Comparison of ENCODE assay signal across 14 cellular contexts in the genomic region with DNA sequence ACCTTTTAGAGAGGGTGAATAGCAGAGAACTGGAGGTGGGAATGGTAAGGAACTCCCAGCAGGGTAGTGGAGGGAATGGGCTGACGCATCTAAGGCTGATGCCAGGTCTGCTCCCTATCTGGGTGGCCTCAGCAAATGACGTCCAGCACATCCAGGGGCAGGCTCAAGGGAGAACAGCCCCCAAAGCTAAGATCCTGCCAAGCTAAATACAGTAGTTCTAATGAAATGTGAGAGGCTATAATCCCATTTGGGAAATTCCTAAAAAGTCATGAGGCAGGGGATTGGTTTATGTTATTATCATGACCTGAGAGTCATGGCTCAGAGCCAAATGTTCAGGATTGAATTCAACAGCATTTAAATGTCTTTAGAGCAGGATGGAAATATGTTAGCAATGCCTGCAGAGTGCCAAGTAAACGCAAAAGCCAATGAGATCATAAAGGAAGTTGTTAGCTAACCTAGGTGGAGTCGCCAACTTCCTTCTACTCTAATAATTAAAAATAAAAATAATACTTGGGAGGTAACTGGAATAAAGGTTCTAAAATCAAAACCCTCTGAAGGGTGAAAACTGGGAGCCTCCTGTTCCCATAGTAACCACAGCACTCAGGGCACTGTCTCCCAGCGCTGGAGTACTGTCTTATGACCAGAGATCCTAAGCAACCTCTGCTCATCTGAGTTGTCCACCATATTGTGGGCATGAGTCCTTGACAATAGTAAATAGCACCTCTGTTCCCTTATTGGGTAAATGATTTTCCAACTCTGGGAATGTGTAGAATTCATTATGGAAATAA. TPM values are rescaled to one million over a fixed set of nuclear protein-coding genes. Genes with fewer than 3 reads are reported as not detected.
DNase-seq lines count a peak whose midpoint lies in the region; ATAC-seq, FAIRE-seq and TF ChIP-seq lines count a peak whose summit lies in the region.
"Had no signal": no experiment of that assay in that cellular context is flagged by ENCODE, and none has a peak within 500 bp of the region (broad histone marks: within the 10 kb centered on the region; RNA-seq: fewer than 3 reads in every experiment).

No MANE protein-coding gene starts in this region.

- WGBS in heart right ventricle, 2 donors = 6 to 9% methylated on average over 5 of the region's 5 CpGs
- WGBS in small intestine, 3 donors = 28 to 45% (median 32%) methylated on average over 5 of the region's 5 CpGs

- peaks cover 0 to 17% (median 8%) of the 10 kb centered on the region in 9 donors for H3K4me1 ChIP-seq in heart right ventricle
- H3K4me1 ChIP-seq in small intestine (ENCODE audit: control insufficient read depth in 2 of 2, insufficient read depth in 1 of 2, low read depth in 1 of 2, low read length in 1 of 2) = no peaks in the 10 kb centered on the region

- ATAC-seq in heart right ventricle (peak; percentile 87 to 92 (median 89)), HG03139 (IDR thresholded peaks at IDR 0.05; ENCODE audit: unreplicated experiment) (no peak), HG02763 (IDR thresholded peaks at IDR 0.05; ENCODE audit: unreplicated experiment) (no peak)
- ATAC-seq: activated CD4-positive, CD25-positive, alpha-beta regulatory T cell treated with anti-CD3 and anti-CD28 coated beads, Interleukin-2, amount 50 U/mL, for 24 hours; GM12878; naive thymus-derived CD4-positive, alpha-beta T cell had no signal

- H3K4me3 ChIP-seq in heart right ventricle (no peak overlapping the region), small intestine (ENCODE audit: low read depth in 1 of 2, low read length in 2 of 2) (no peak overlapping the region)
- H3K4me3 ChIP-seq: GM12878 had no signal

- intact Hi-C loops in heart right ventricle (cut with DNase I) = no loop called here

- H3K9me3 ChIP-seq in heart right ventricle (peaks cover 0 to 7% (median 0%) of the 10 kb centered on the region in 11 donors), small intestine (ENCODE audit: control insufficient read depth, low read depth) (no peaks in the 10 kb centered on the region)

- peak overlapping the region in 7 of 10 donors; percentile 8 to 73 (median 55) for H3K27ac ChIP-seq in heart right ventricle
- peak overlapping the region in 1 of 2 donors; percentile 27 for H3K27ac ChIP-seq in small intestine (ENCODE audit: low read depth in 1 of 2, low read length in 1 of 2)

- no peaks in the 10 kb centered on the region for H3K36me3 ChIP-seq in heart right ventricle
- H3K36me3 ChIP-seq in small intestine (ENCODE audit: control insufficient read depth in 2 of 2, insufficient read depth in 2 of 2, low read length in 2 of 2) = no peaks in the 10 kb centered on the region

- TF ChIP-seq CTCF in heart right ventricle (IDR thresholded peaks at IDR 0.05) = no peak

- peaks cover 0 to 2% (median 0%) of the 10 kb centered on the region in 7 donors for H3K27me3 ChIP-seq in heart right ventricle
- H3K27me3 ChIP-seq in small intestine (ENCODE audit: control insufficient read depth in 2 of 2, insufficient read depth in 2 of 2, low read length in 2 of 2) = peaks cover 0 to 3% of the 10 kb centered on the region in 2 donors

- DNase-seq in HTR-8/SVneo (ENCODE audit: insufficient read length, low spot score) (peak; percentile 60), SK-MEL-5 (ENCODE audit: low read depth, low spot score) (peak; percentile 44), heart right ventricle (peak in 1 of 2 donors; percentile 77), small intestine (peak; percentile 14), NK-92 (lab: John Stamatoyannopoulos, UW; ENCODE audit: unreplicated experiment) (no peak)
- no peak for DNase-seq in activated effector memory CD4-positive, alpha-beta T cell treated with anti-CD3 and anti-CD28 coated beads, Interleukin-2, amount 50 U/mL, for 16 hours
- DNase-seq: cerebellar nuclear complex; H9; naive thymus-derived CD4-positive, alpha-beta T cell; NCI-H1436 treated with DMSO at 0.1 percent for 48 hours had no signal

- in situ Hi-C loops in SK-MEL-5 (cut with HindIII; ENCODE audit: low pct_unique_long_range_greater_than_20kb, low sequenced_read_pairs) = no loop called here

- FAIRE-seq in HTR-8/SVneo (lab: Jason Lieb, UNC) (no peak), small intestine (lab: Jason Lieb, UNC) (no peak)
- FAIRE-seq: GM12878 had no signal

RNA-seq across cellular contexts. Expression of a gene that starts 34.8 kb away (rescaled TPM):
- total RNA-seq in SK-MEL-5 (2014; rRNA removed; shearing (Covaris generic)) = not detected in 2 replicates
- 0.01 TPM in 1 of 2 replicates, not detected in the other for polyA plus RNA-seq in SK-MEL-5 (2015; cell fraction: cytosol; rRNA removed)
- polyA plus RNA-seq in SK-MEL-5 (2015; cell fraction: nucleus; rRNA removed) = not detected in 2 replicates
- not detected for total RNA-seq in heart right ventricle
- polyA plus RNA-seq in heart right ventricle = not detected
- polyA plus RNA-seq in small intestine = 10 to 100 TPM in 1 of 3 donors, 1 to 10 TPM in 2; 5.3 to 10.5 (median 5.9) TPM
- total RNA-seq: GM12878; H9; naive thymus-derived CD4-positive, alpha-beta T cell had no signal
- polyA plus RNA-seq: naive thymus-derived CD4-positive, alpha-beta T cell had no signal

Comparison
In these comparisons a context has a peak if more than half of its experiments do, and no peak if none do; other contexts are left out.
1. DNase-seq: peak in HTR-8/SVneo (single experiment), SK-MEL-5 (single experiment) and small intestine (single experiment); none in activated effector memory CD4-positive, alpha-beta T cell treated with anti-CD3 and anti-CD28 coated beads, Interleukin-2, amount 50 U/mL, for 16 hours (single experiment) and NK-92 (single experiment).
2. ATAC-seq: peak in heart right ventricle (8 of 8); none in HG03139 (single experiment) and HG02763 (single experiment).